Comparison of ENCODE assay signal across 14 cellular contexts in genomic region chr3:177887475-177887874, GRCh38.
DNase-seq lines count a peak whose midpoint lies in the region; ATAC-seq and TF ChIP-seq lines count a peak whose summit lies in the region.
"Had no signal": no experiment of that assay in that cellular context is flagged by ENCODE, and none has a peak within 500 bp of the region (broad histone marks: within the 10 kb centered on the region; RNA-seq: fewer than 3 reads in every experiment).

No MANE protein-coding gene starts in this region.

- no peak overlapping the region for H3K4me3 ChIP-seq in tibial artery
- H3K4me3 ChIP-seq: cardiac muscle cell had no signal

- no peaks in the 10 kb centered on the region for H3K36me3 ChIP-seq in tibial artery
- H3K36me3 ChIP-seq: cardiac muscle cell had no signal

- no peaks in the 10 kb centered on the region for H3K9me3 ChIP-seq in tibial artery

- peak overlapping the region; percentile 29 to 41 for H3K27ac ChIP-seq in tibial artery
- H3K27ac ChIP-seq: cardiac muscle cell had no signal

- intact Hi-C loops in tibial artery (cut with DNase I; ENCODE audit: low total_unique reads): no loop called here

- ATAC-seq in GM18909 (IDR thresholded peaks at IDR 0.05; ENCODE audit: poor library complexity, unreplicated experiment) (peak; percentile 68), GM21825 (IDR thresholded peaks at IDR 0.05; ENCODE audit: unreplicated experiment) (peak; percentile 44), HG03575 (IDR thresholded peaks at IDR 0.05; ENCODE audit: extremely low read depth, insufficient number of reproducible peaks, low FRiP score, unreplicated experiment) (peak; percentile 39), GM18861 (IDR thresholded peaks at IDR 0.05; ENCODE audit: unreplicated experiment) (no peak), HG02610 (IDR thresholded peaks at IDR 0.05; ENCODE audit: unreplicated experiment) (no peak)

- TF ChIP-seq CTCF in tibial artery (IDR thresholded peaks at IDR 0.05): no peak

- H3K27me3 ChIP-seq in tibial artery: no peaks in the 10 kb centered on the region
- H3K27me3 ChIP-seq: cardiac muscle cell had no signal

- DNase-seq in tibial artery (no peak), T-helper 9 cell (no peak)
- DNase-seq: activated naive CD4-positive, alpha-beta T cell treated with anti-CD3 and anti-CD28 coated beads for 36 hours; DMS79 treated with DMSO at 0.1 percent for 48 hours; endodermal cell; GOT3; MV-4-11; stimulated activated naive CD4-positive, alpha-beta T cell had no signal

- peaks cover 0 to 36% (median 4%) of the 10 kb centered on the region in 4 donors for H3K4me1 ChIP-seq in tibial artery

Comparison
In these comparisons a context has a peak if more than half of its experiments do, and no peak if none do; other contexts are left out.
1. ATAC-seq: peak in GM18909 (single experiment), GM21825 (single experiment) and HG03575 (single experiment); none in GM18861 (single experiment) and HG02610 (single experiment).